Comparison of ENCODE assay signal across 21 cellular contexts in the genomic region with DNA sequence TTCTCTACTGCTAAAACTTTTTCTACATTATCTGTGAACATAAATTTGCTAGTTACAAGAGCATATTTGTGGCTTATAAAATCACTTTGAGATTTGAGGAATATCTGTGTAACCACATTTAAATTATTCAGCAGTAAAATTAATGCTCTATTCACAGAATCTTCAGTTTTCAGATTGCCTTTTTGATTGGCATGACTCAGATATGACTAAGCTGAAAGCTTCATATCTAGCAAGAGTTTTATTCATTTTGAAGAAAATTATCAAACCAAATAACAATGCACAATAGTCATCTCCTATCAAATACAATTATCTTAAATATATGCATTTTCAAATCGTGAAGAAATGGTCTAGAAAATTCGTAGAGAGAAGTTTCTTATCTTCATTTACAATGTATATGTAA.
"Had no signal": no experiment of that assay in that cellular context is flagged by ENCODE, and none has a peak within 500 bp of the region (broad histone marks: within the 10 kb centered on the region; RNA-seq: fewer than 3 reads in every experiment).

No MANE protein-coding gene starts in this region.

- H3K4me3 ChIP-seq: K562, Peyer's patch, SJCRH30 had no signal

- H3K4me3 Mint-ChIP-seq: activated CD8-positive, alpha-beta T cell treated with anti-CD3 and anti-CD28 coated beads for 36 hours; activated naive CD4-positive, alpha-beta T cell treated with anti-CD3 and anti-CD28 coated beads, Interleukin-2, amount 50 U/mL, for 24 hours; T-helper 1 cell treated with Interleukin-12 subunit alpha and Interleukin-12 subunit beta and Interleukin-4 antibody, amounts not matched to agents 30 μg/mL and 1 μg/mL, for 36 hours had no signal

- H3K27me3 Mint-ChIP-seq: activated CD8-positive, alpha-beta T cell treated with anti-CD3 and anti-CD28 coated beads for 36 hours; activated naive CD4-positive, alpha-beta T cell treated with anti-CD3 and anti-CD28 coated beads, Interleukin-2, amount 50 U/mL, for 24 hours had no signal

- H3K4me1 ChIP-seq: Peyer's patch, SJCRH30 had no signal

- H3K27ac ChIP-seq: Peyer's patch, RWPE1, SJCRH30 had no signal

- FAIRE-seq: bronchial epithelial cell, K562 had no signal

- ATAC-seq: activated CD4-positive, CD25-positive, alpha-beta regulatory T cell treated with anti-CD3 and anti-CD28 coated beads, Interleukin-2, amount 50 U/mL, for 24 hours; activated CD8-positive, alpha-beta T cell treated with anti-CD3 and anti-CD28 coated beads for 36 hours; K562 had no signal

- H3K4me1 Mint-ChIP-seq: activated naive CD4-positive, alpha-beta T cell treated with anti-CD3 and anti-CD28 coated beads, Interleukin-2, amount 50 U/mL, for 24 hours had no signal

- H3K27ac Mint-ChIP-seq: activated CD8-positive, alpha-beta T cell treated with anti-CD3 and anti-CD28 coated beads for 36 hours; activated naive CD4-positive, alpha-beta T cell treated with anti-CD3 and anti-CD28 coated beads, Interleukin-2, amount 50 U/mL, for 24 hours; T-helper 1 cell treated with Interleukin-12 subunit alpha and Interleukin-12 subunit beta and Interleukin-4 antibody, amounts not matched to agents 30 μg/mL and 1 μg/mL, for 36 hours had no signal

- H3K27me3 ChIP-seq: Peyer's patch, SJCRH30 had no signal

- H3K36me3 Mint-ChIP-seq: activated naive CD4-positive, alpha-beta T cell treated with anti-CD3 and anti-CD28 coated beads, Interleukin-2, amount 50 U/mL, for 24 hours had no signal

- H3K9me3 Mint-ChIP-seq: activated CD8-positive, alpha-beta T cell treated with anti-CD3 and anti-CD28 coated beads for 36 hours; activated naive CD4-positive, alpha-beta T cell treated with anti-CD3 and anti-CD28 coated beads, Interleukin-2, amount 50 U/mL, for 24 hours; T-helper 1 cell treated with Interleukin-12 subunit alpha and Interleukin-12 subunit beta and Interleukin-4 antibody, amounts not matched to agents 30 μg/mL and 1 μg/mL, for 36 hours had no signal

- DNase-seq: activated CD4-positive, alpha-beta T cell treated with anti-CD3 and anti-CD28 coated beads for 4 hours; activated CD8-positive, alpha-beta memory T cell treated with anti-CD3 and anti-CD28 coated beads, Interleukin-2, amount 50 U/mL, for 48 hours; activated CD8-positive, alpha-beta T cell treated with anti-CD3 and anti-CD28 coated beads for 36 hours; activated naive CD4-positive, alpha-beta T cell; activated T-cell treated with anti-CD3 and anti-CD28 coated beads, Interleukin-2, amount 50 U/mL, for 1 hour; Karpas-422; NCI-H1048; NCI-H2029 treated with DMSO at 0.1 percent for 48 hours; NCI-H510A treated with DMSO at 0.1 percent for 48 hours; NCI-H69; NK-92 treated with Interleukin-12 subunit alpha and Interleukin-12 subunit beta, amount 100 ng/mL, for 24 hours; OCI-M1; Peyer's patch; Right ventricle myocardium superior; SJCRH30 had no signal

- H3K36me3 ChIP-seq: Peyer's patch, SJCRH30 had no signal

- H3K9me3 ChIP-seq: Peyer's patch, SJCRH30 had no signal
